Comparison of ENCODE assay signal across 26 cellular contexts in genomic region chr3:124149774-124150173, GRCh38.
A peak's percentile ranks its signal among the peaks of the same experiment; 100 is the strongest.
DNase-seq lines count a peak whose midpoint lies in the region; ATAC-seq and TF ChIP-seq lines count a peak whose summit lies in the region.
"Had no signal": no experiment of that assay in that cellular context is flagged by ENCODE, and none has a peak within 500 bp of the region (broad histone marks: within the 10 kb centered on the region; RNA-seq: fewer than 3 reads in every experiment).

No MANE protein-coding gene starts in this region.

- CTCF ChIA-PET in T-cell (lab: Charles Lee): no interaction called here

- WGBS in endodermal cell (ENCODE audit: insufficient coverage in 1 of 2, insufficient read length in 1 of 2), 2 experiments: 92 to 100% methylated on average over 2 to 3 of the region's 3 CpGs

- no peaks in the 10 kb centered on the region for H3K36me3 ChIP-seq in endodermal cell (ENCODE audit: control insufficient read depth, insufficient read depth, low read length)
- H3K36me3 ChIP-seq: esophagus muscularis mucosa, gastrocnemius medialis, tibial nerve had no signal

- POLR2A ChIA-PET in T-cell (lab: Charles Lee): no interaction called here

- no peak overlapping the region for H3K4me3 ChIP-seq in endodermal cell (ENCODE audit: low read length)
- H3K4me3 ChIP-seq: esophagus muscularis mucosa, gastrocnemius medialis, hepatocyte, psoas muscle, tibial nerve had no signal

- H3K4me1 ChIP-seq in endodermal cell (ENCODE audit: control insufficient read depth, insufficient read depth, low read length): no peaks in the 10 kb centered on the region
- H3K4me1 ChIP-seq: tibial nerve had no signal

- H3K27ac ChIP-seq in endodermal cell (ENCODE audit: low read depth, low read length): no peak overlapping the region
- H3K27ac ChIP-seq: 22Rv1, esophagus muscularis mucosa, gastrocnemius medialis, hepatocyte, psoas muscle, tibial nerve had no signal

- peaks cover 2% of the 10 kb centered on the region for H3K4me1 Mint-ChIP-seq in endodermal cell
- no peaks in the 10 kb centered on the region for H3K4me1 Mint-ChIP-seq in T-cell
- H3K4me1 Mint-ChIP-seq: stimulated activated naive CD8-positive, alpha-beta T cell treated with anti-CD3 and anti-CD28 coated beads, Interleukin-15, amount 100 ng/mL, for 72 hours had no signal

- in situ Hi-C loops in G401 (cut with HindIII; ENCODE audit: low sequenced_read_pairs): no loop called here

- DNase-seq in NCI-H1417 (lab: John Stamatoyannopoulos, UW): peak in 2 of 3 experiments; percentile 9 to 56
- DNase-seq in NCI-H1417 treated with DMSO at 0.1 percent for 48 hours (lab: John Stamatoyannopoulos, UW): no peak
- peak; percentile 14 for DNase-seq in G401 (ENCODE audit: low spot score)
- peak; percentile 68 for DNase-seq in NCI-H2171 treated with DMSO at 0.1 percent for 48 hours (lab: John Stamatoyannopoulos, UW)
- DNase-seq in endodermal cell: peak; percentile 8
- no peak for DNase-seq in T-cell
- DNase-seq in islet precursor cell: no peak
- DNase-seq: activated CD8-positive, alpha-beta T cell treated with anti-CD3 and anti-CD28 coated beads, Interleukin-2, amount 10 ng/mL, durations not matched to agents 7 days and 5 days; activated T-cell treated with anti-CD3 and anti-CD28 coated beads for 4 hours; caudate nucleus; gastrocnemius medialis; KBM-7; MM.1S; NCI-H1930; NCI-H526 treated with DMSO at 0.1 percent for 48 hours; psoas muscle; stimulated activated naive CD8-positive, alpha-beta T cell treated with anti-CD3 and anti-CD28 coated beads, Interleukin-15, amount 100 ng/mL, for 72 hours had no signal

- H3K9me3 Mint-ChIP-seq in endodermal cell: no peaks in the 10 kb centered on the region
- H3K9me3 Mint-ChIP-seq in T-cell: peaks cover 0 to 4% (median 0%) of the 10 kb centered on the region in 3 donors
- H3K9me3 Mint-ChIP-seq: dendritic cell treated with granulocyte-macrophage colony-stimulating factor and Interleukin-4, amounts not matched to agents 40 ng/mL and 50 ng/mL, for 4 days; stimulated activated naive CD8-positive, alpha-beta T cell treated with anti-CD3 and anti-CD28 coated beads, Interleukin-15, amount 100 ng/mL, for 72 hours; T-helper 2 cell treated with Interferon-gamma antibody and Interleukin-4, amounts not matched to agents 5 μg/mL and 100 μg/mL, for 36 hours had no signal

- H3K4me3 Mint-ChIP-seq in endodermal cell (no peak overlapping the region), T-cell (no peak overlapping the region)
- H3K4me3 Mint-ChIP-seq: activated CD8-positive, alpha-beta T cell treated with anti-CD3 and anti-CD28 coated beads, Interleukin-2, amount 10 ng/mL, durations not matched to agents 7 days and 5 days; activated naive CD8-positive, alpha-beta T cell; dendritic cell treated with granulocyte-macrophage colony-stimulating factor and Interleukin-4, amounts not matched to agents 40 ng/mL and 50 ng/mL, for 4 days; stimulated activated naive CD8-positive, alpha-beta T cell treated with anti-CD3 and anti-CD28 coated beads, Interleukin-15, amount 100 ng/mL, for 72 hours; T-helper 2 cell treated with Interferon-gamma antibody and Interleukin-4, amounts not matched to agents 5 μg/mL and 100 μg/mL, for 36 hours had no signal

- H3K27me3 ChIP-seq in endodermal cell (ENCODE audit: control insufficient read depth, insufficient read depth, low read length, poor library complexity, severe bottlenecking): no peaks in the 10 kb centered on the region
- H3K27me3 ChIP-seq: esophagus muscularis mucosa, gastrocnemius medialis, tibial nerve had no signal

- no peaks in the 10 kb centered on the region for H3K9me3 ChIP-seq in endodermal cell (ENCODE audit: control insufficient read depth, low read length)
- H3K9me3 ChIP-seq: esophagus muscularis mucosa, gastrocnemius medialis, psoas muscle, tibial nerve had no signal

- H3K36me3 Mint-ChIP-seq in endodermal cell (ENCODE audit: low read depth): no peaks in the 10 kb centered on the region
- no peaks in the 10 kb centered on the region for H3K36me3 Mint-ChIP-seq in T-cell
- H3K36me3 Mint-ChIP-seq: activated naive CD8-positive, alpha-beta T cell had no signal

- H3K27me3 Mint-ChIP-seq in endodermal cell (ENCODE audit: insufficient read depth) (no peaks in the 10 kb centered on the region), T-cell (peaks cover 0 to 11% of the 10 kb centered on the region in 2 donors)

- H3K27ac Mint-ChIP-seq in endodermal cell (no peak overlapping the region), T-cell (no peak overlapping the region)
- H3K27ac Mint-ChIP-seq: activated CD8-positive, alpha-beta T cell treated with anti-CD3 and anti-CD28 coated beads, Interleukin-2, amount 10 ng/mL, durations not matched to agents 7 days and 5 days; activated naive CD8-positive, alpha-beta T cell; dendritic cell treated with granulocyte-macrophage colony-stimulating factor and Interleukin-4, amounts not matched to agents 40 ng/mL and 50 ng/mL, for 4 days; stimulated activated naive CD8-positive, alpha-beta T cell treated with anti-CD3 and anti-CD28 coated beads, Interleukin-15, amount 100 ng/mL, for 72 hours; T-helper 2 cell treated with Interferon-gamma antibody and Interleukin-4, amounts not matched to agents 5 μg/mL and 100 μg/mL, for 36 hours had no signal

- ATAC-seq in HG02588 (IDR thresholded peaks at IDR 0.05; ENCODE audit: unreplicated experiment) (no peak), T-cell (replicated peaks in 1 of 4) (no peak)
- ATAC-seq: activated CD8-positive, alpha-beta T cell treated with anti-CD3 and anti-CD28 coated beads, Interleukin-2, amount 10 ng/mL, durations not matched to agents 7 days and 5 days; gastrocnemius medialis; HCT116; psoas muscle; stimulated activated naive CD8-positive, alpha-beta T cell treated with anti-CD3 and anti-CD28 coated beads, Interleukin-15, amount 100 ng/mL, for 72 hours had no signal

- TF ChIP-seq CTCF in endodermal cell (conservative IDR thresholded peaks at IDR 0.05): no peak

- H3K9ac ChIP-seq in endodermal cell (ENCODE audit: extremely low read depth, low read length, poor library complexity, severe bottlenecking): no peak overlapping the region

Comparison
In these comparisons a context has a peak if more than half of its experiments do, and no peak if none do; other contexts are left out.
1. DNase-seq: peak in NCI-H1417 (2 of 3), G401 (single experiment), NCI-H2171 treated with DMSO at 0.1 percent for 48 hours (single experiment) and endodermal cell (single experiment); none in NCI-H1417 treated with DMSO at 0.1 percent for 48 hours (single experiment), T-cell (0 of 34) and islet precursor cell (single experiment).